In the genomic region with DNA sequence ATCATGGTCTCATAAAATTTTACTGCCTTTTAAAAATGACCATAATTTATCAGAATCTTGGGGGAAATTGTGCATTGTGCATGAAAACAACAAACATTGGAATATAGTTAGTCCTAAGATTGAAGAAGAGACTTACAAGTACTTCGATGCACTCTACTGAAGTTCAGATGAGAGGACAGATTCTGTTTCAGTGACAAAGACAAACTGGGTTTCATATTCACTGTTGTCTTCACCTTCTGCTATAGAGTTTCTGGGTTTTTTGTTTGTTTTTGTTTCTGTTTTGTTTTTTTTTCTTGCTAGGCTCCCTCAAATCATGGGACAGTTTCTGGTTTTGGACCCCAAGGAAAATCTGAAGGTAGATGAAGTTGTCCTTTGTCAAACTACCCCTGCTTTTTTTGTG, we compare ENCODE assay signal across 18 cellular contexts.
"Had no signal": no experiment of that assay in that cellular context is flagged by ENCODE, and none has a peak within 500 bp of the region (broad histone marks: within the 10 kb centered on the region; RNA-seq: fewer than 3 reads in every experiment).

No MANE protein-coding gene starts in this region.

- H3K27ac ChIP-seq: gastrocnemius medialis, heart left ventricle, ovary, thoracic aorta, upper lobe of right lung, VCaP had no signal

- DNase-seq: activated CD4-positive, alpha-beta T cell treated with anti-CD3 and anti-CD28 coated beads for 1 hour; activated CD4-positive, alpha-beta T cell treated with anti-CD3 and anti-CD28 coated beads, Interleukin-2, amount 50 U/mL, for 48 hours; activated naive CD4-positive, alpha-beta T cell treated with anti-CD3 and anti-CD28 coated beads, Interleukin-2, amount 10 ng/mL, durations not matched to agents 7 days and 5 days; erythroblast; gastrocnemius medialis; heart left ventricle; left colon; midbrain; ovary; stimulated activated CD4-positive, alpha-beta T cell treated with anti-CD3 and anti-CD28 coated beads, Interleukin-1b, Interleukin-23, amount 100 ng/mL, for 48 hours; T1000; upper lobe of right lung had no signal

- H3K9me3 ChIP-seq: gastrocnemius medialis, heart left ventricle, ovary, thoracic aorta, upper lobe of right lung had no signal

- ATAC-seq: gastrocnemius medialis; heart left ventricle; left colon; stimulated activated effector memory CD8-positive, alpha-beta T cell treated with anti-CD3 and anti-CD28 coated beads, Interleukin-12 subunit alpha, Interleukin-12 subunit beta, amount 100 ng/mL, for 72 hours; upper lobe of right lung had no signal

- H3K4me3 ChIP-seq: gastrocnemius medialis, heart left ventricle, lung, ovary, thoracic aorta, upper lobe of right lung had no signal

- FAIRE-seq: astrocyte, bronchial epithelial cell had no signal

- H3K4me1 ChIP-seq: gastrocnemius medialis, heart left ventricle, upper lobe of right lung had no signal

- H3K36me3 ChIP-seq: gastrocnemius medialis, heart left ventricle, ovary, thoracic aorta, upper lobe of right lung had no signal
